Comparison of ENCODE assay signal across 8 cellular contexts in genomic region chr1:25771246-25772114, GRCh38. TPM values are rescaled to one million over a fixed set of nuclear protein-coding genes. Genes with fewer than 3 reads are reported as not detected.
A peak's percentile ranks its signal among the peaks of the same experiment; 100 is the strongest.
DNase-seq lines count a peak whose midpoint lies in the region; ATAC-seq and TF ChIP-seq lines count a peak whose summit lies in the region.

No MANE protein-coding gene starts in this region.

- WGBS in mesenchymal stem cell = 30% methylated on average over 29 of the region's 33 CpGs
- 59 to 65% methylated on average over 33 of the region's 33 CpGs for WGBS in lower leg skin, 2 donors

- no TSS peak for BruUV-seq in Caco-2 (replicated peaks; lab: Mats Ljungman, UMichigan)

- DNase-seq in Caco-2 (peak; percentile 35 to 70), NCI-H146 (lab: John Stamatoyannopoulos, UW) (peak; percentile 44), mesenchymal stem cell (peak; percentile 70), lower leg skin (ENCODE audit: low spot score in 2 of 2) (no peak)
- peak; percentile 22 for DNase-seq in activated naive CD8-positive, alpha-beta T cell treated with anti-CD3 and anti-CD28 coated beads for 36 hours
- DNase-seq in activated CD8-positive, alpha-beta memory T cell treated with anti-CD3 and anti-CD28 coated beads, Interleukin-2, amount 50 U/mL, for 48 hours = no peak

- H2AFZ ChIP-seq in mesenchymal stem cell (ENCODE audit: low read depth, low read length) = no peak overlapping the region

- H2BK12ac ChIP-seq in mesenchymal stem cell (ENCODE audit: low read length in 2 of 2) = peak overlapping the region; percentile 0 to 91

- no peak overlapping the region for H3K23ac ChIP-seq in mesenchymal stem cell (ENCODE audit: low read length in 2 of 2)

- H3K9me3 ChIP-seq in Caco-2 = no peaks in the 10 kb centered on the region
- no peaks in the 10 kb centered on the region for H3K9me3 ChIP-seq in mesenchymal stem cell (ENCODE audit: control insufficient read depth, low read length)

- peak overlapping the region; percentile 55 for H3K4me2 ChIP-seq in mesenchymal stem cell (ENCODE audit: low read length, poor library complexity, severe bottlenecking)

- peak overlapping the region; percentile 94 for H2AK5ac ChIP-seq in mesenchymal stem cell (ENCODE audit: low read length, severe bottlenecking)

- no peak overlapping the region for H4K8ac ChIP-seq in mesenchymal stem cell (ENCODE audit: low read length)

- CTCF ChIA-PET in Caco-2 (lab: Charles Lee) = interaction anchor here (0.5 kb wide), 1 partner anchor 29 kb away, joined by 3 read pairs; the partner anchor contains the start of gene SELENON

- H3K36me3 ChIP-seq in Caco-2 (ENCODE audit: control insufficient read depth, insufficient read depth, low read length) (no peaks in the 10 kb centered on the region), mesenchymal stem cell (ENCODE audit: control insufficient read depth in 1 of 2, insufficient read depth in 2 of 2, low read depth in 1 of 2, low read length in 2 of 2) (peaks cover 12 to 61% of the 10 kb centered on the region in 2 experiments)

- TF ChIP-seq CTCF in Caco-2 (IDR thresholded peaks at IDR 0.05; ENCODE audit: insufficient read depth in 1 of 2, low read depth in 1 of 2, low read length in 1 of 2, severe bottlenecking in 1 of 2, unreplicated experiment in 1 of 2) (no peak), lower leg skin (IDR thresholded peaks at IDR 0.05) (no peak)

- H3K36me3 Mint-ChIP-seq in Caco-2 (ENCODE audit: insufficient read depth, unreplicated experiment) = peaks cover 8% of the 10 kb centered on the region
- H3K36me3 Mint-ChIP-seq in activated naive CD8-positive, alpha-beta T cell treated with anti-CD3 and anti-CD28 coated beads for 36 hours = peaks cover 10% of the 10 kb centered on the region

- peak overlapping the region; percentile 54 for H3K27ac ChIP-seq in mesenchymal stem cell (ENCODE audit: low read length, poor library complexity, severe bottlenecking)

- intact Hi-C loops in Caco-2 (cut with micrococcal nuclease; ENCODE audit: unreplicated experiment) = no loop called here
- intact Hi-C loops in lower leg skin (cut with DNase I; ENCODE audit: low total_unique reads) = no loop called here

- H3K79me1 ChIP-seq in mesenchymal stem cell (replicated peaks; ENCODE audit: low read length, poor library complexity, severe bottlenecking) = no peaks in the 10 kb centered on the region

- peaks cover 57% of the 10 kb centered on the region for H3K4me1 ChIP-seq in Caco-2
- H3K4me1 ChIP-seq in mesenchymal stem cell (ENCODE audit: control insufficient read depth, insufficient read depth, low read depth, low read length) = peaks cover 47% of the 10 kb centered on the region

- H3K4me3 ChIP-seq in Caco-2 (ENCODE audit: low read depth, low read length) = no peak overlapping the region
- no peak overlapping the region for H3K4me3 ChIP-seq in mesenchymal stem cell (ENCODE audit: insufficient read depth in 1 of 2, low read depth in 1 of 2, low read length in 2 of 2)
- H3K4me3 ChIP-seq in lower leg skin (ENCODE audit: low read depth, poor library complexity, severe bottlenecking) = no peak overlapping the region

- peak overlapping the region; percentile 84 for H4K91ac ChIP-seq in mesenchymal stem cell (ENCODE audit: low read length)

- no peak overlapping the region for H2BK5ac ChIP-seq in mesenchymal stem cell (ENCODE audit: low read depth, low read length, poor library complexity, severe bottlenecking)

- POLR2A ChIA-PET in Caco-2 (lab: Charles Lee) = no interaction called here

- H3K4ac ChIP-seq in mesenchymal stem cell (ENCODE audit: low read depth in 1 of 2, low read length in 2 of 2) = peak overlapping the region in 1 of 2 experiments; percentile 35

- no peak overlapping the region for H3K4me3 Mint-ChIP-seq in Caco-2 (ENCODE audit: unreplicated experiment)
- peak overlapping the region; percentile 51 for H3K4me3 Mint-ChIP-seq in activated naive CD8-positive, alpha-beta T cell treated with anti-CD3 and anti-CD28 coated beads for 36 hours

- no peak overlapping the region for H2BK120ac ChIP-seq in mesenchymal stem cell (ENCODE audit: low read depth, low read length)

- no peaks in the 10 kb centered on the region for H3K27me3 Mint-ChIP-seq in Caco-2 (ENCODE audit: insufficient read depth, unreplicated experiment)
- H3K27me3 Mint-ChIP-seq in activated naive CD8-positive, alpha-beta T cell treated with anti-CD3 and anti-CD28 coated beads for 36 hours = no peaks in the 10 kb centered on the region

- H3K9ac ChIP-seq in mesenchymal stem cell (ENCODE audit: low read length) = no peak overlapping the region

- peak overlapping the region; percentile 48 to 67 for H3K18ac ChIP-seq in mesenchymal stem cell (ENCODE audit: low read depth in 1 of 2, low read length in 2 of 2)

- H2BK15ac ChIP-seq in mesenchymal stem cell (ENCODE audit: low read depth, poor library complexity, severe bottlenecking) = peak overlapping the region; percentile 52

- H3K4me1 Mint-ChIP-seq in Caco-2 (ENCODE audit: low read depth, unreplicated experiment) = peaks cover 48% of the 10 kb centered on the region
- peaks cover 75% of the 10 kb centered on the region for H3K4me1 Mint-ChIP-seq in activated naive CD8-positive, alpha-beta T cell treated with anti-CD3 and anti-CD28 coated beads for 36 hours

- H3K27ac Mint-ChIP-seq in Caco-2 (ENCODE audit: unreplicated experiment) = peak overlapping the region; percentile 73
- H3K27ac Mint-ChIP-seq in activated naive CD8-positive, alpha-beta T cell treated with anti-CD3 and anti-CD28 coated beads for 36 hours = peak overlapping the region; percentile 6

- H3K9me3 Mint-ChIP-seq in Caco-2 (ENCODE audit: unreplicated experiment) = no peaks in the 10 kb centered on the region
- no peaks in the 10 kb centered on the region for H3K9me3 Mint-ChIP-seq in activated naive CD8-positive, alpha-beta T cell treated with anti-CD3 and anti-CD28 coated beads for 36 hours

- H3K27me3 ChIP-seq in Caco-2 (replicated peaks; ENCODE audit: control insufficient read depth, insufficient read depth, low read length) (no peaks in the 10 kb centered on the region), mesenchymal stem cell (ENCODE audit: control insufficient read depth in 1 of 2, insufficient read depth in 1 of 2, low read length in 2 of 2) (no peaks in the 10 kb centered on the region)

- TF ChIP-seq POLR2A in lower leg skin (IDR thresholded peaks at IDR 0.05) = no peak

- ATAC-seq in HG03025 (IDR thresholded peaks at IDR 0.05; ENCODE audit: low FRiP score, unreplicated experiment) = no peak
- no peak for ATAC-seq in GM19467 (IDR thresholded peaks at IDR 0.05; ENCODE audit: unreplicated experiment)

- peak overlapping the region in 1 of 2 experiments; percentile 71 for H3K14ac ChIP-seq in mesenchymal stem cell (ENCODE audit: low read length in 2 of 2)

RNA-seq across cellular contexts. Expression of gene SELENON, which starts 28.5 kb away (rescaled TPM):
- total RNA-seq in Caco-2 (2022) = 58.3 and 60.6 TPM in 2 replicates
- total RNA-seq in activated naive CD8-positive, alpha-beta T cell treated with anti-CD3 and anti-CD28 coated beads for 36 hours = 10 to 100 TPM; 15.0 to 15.6 TPM
- 115 TPM for polyA plus RNA-seq in mesenchymal stem cell (2013, experiment 1 of 2)
- 113 TPM for polyA plus RNA-seq in mesenchymal stem cell (2013, experiment 2 of 2)
- total RNA-seq in lower leg skin = 10 to 100 TPM; 14.9 to 24.5 (median 17.6) TPM

RNA-seq across cellular contexts. Expression of gene MTFR1L, which starts 48.3 kb away (rescaled TPM):
- total RNA-seq in Caco-2 (2022) (23.5 and 26.2 TPM in 2 replicates), lower leg skin (10 to 100 TPM; 34.9 to 46.1 (median 39.7) TPM)
- 10 to 100 TPM; 23.3 to 23.4 TPM for total RNA-seq in activated naive CD8-positive, alpha-beta T cell treated with anti-CD3 and anti-CD28 coated beads for 36 hours
- 49.9 TPM for polyA plus RNA-seq in mesenchymal stem cell (2013, experiment 1 of 2)
- 50.5 TPM for polyA plus RNA-seq in mesenchymal stem cell (2013, experiment 2 of 2)

Comparison
In these comparisons a context has a peak if more than half of its experiments do, and no peak if none do; other contexts are left out.
1. DNase-seq: peak in Caco-2 (2 of 2), NCI-H146 (single experiment), activated naive CD8-positive, alpha-beta T cell treated with anti-CD3 and anti-CD28 coated beads for 36 hours (single experiment) and mesenchymal stem cell (single experiment); none in lower leg skin (0 of 2) and activated CD8-positive, alpha-beta memory T cell treated with anti-CD3 and anti-CD28 coated beads, Interleukin-2, amount 50 U/mL, for 48 hours (single experiment).